ENCODE assay signal across 12 cellular contexts in genomic region chr2:28233070-28233718, GRCh38.
DNase-seq lines count a peak whose midpoint lies in the region; ATAC-seq and TF ChIP-seq lines count a peak whose summit lies in the region.
"Had no signal": no experiment of that assay in that cellular context is flagged by ENCODE, and none has a peak within 500 bp of the region (broad histone marks: within the 10 kb centered on the region; RNA-seq: fewer than 3 reads in every experiment).

No MANE protein-coding gene starts in this region.

- intact Hi-C loops in left ventricle myocardium superior (cut with micrococcal nuclease) = no loop called here

- no peak for TF ChIP-seq EP300 in gastroesophageal sphincter (IDR thresholded peaks at IDR 0.05)

- no peaks in the 10 kb centered on the region for H3K9me3 ChIP-seq in cardiac muscle cell (ENCODE audit: low read depth)
- H3K9me3 ChIP-seq in gastroesophageal sphincter = no peaks in the 10 kb centered on the region

- peak overlapping the region; percentile 78 for H3K27ac Mint-ChIP-seq in mesothelial cell of epicardium
- H3K27ac Mint-ChIP-seq: activated CD4-positive, alpha-beta T cell treated with anti-CD3 and anti-CD28 coated beads, Interleukin-2, amount 10 ng/mL, durations not matched to agents 24 days and 14 days had no signal

- H3K9me3 Mint-ChIP-seq in mesothelial cell of epicardium = no peaks in the 10 kb centered on the region

- H3K4me1 ChIP-seq in cardiac muscle cell (ENCODE audit: low read depth) (peaks cover 15% of the 10 kb centered on the region), gastroesophageal sphincter (peaks cover 0 to 27% (median 0%) of the 10 kb centered on the region in 3 donors)
- H3K4me1 ChIP-seq: parathyroid adenoma had no signal

- peak; percentile 31 to 79 for DNase-seq in cardiac muscle cell (ENCODE audit: low read depth in 1 of 2, low spot score in 1 of 2)
- no peak for DNase-seq in left ventricle myocardium superior
- DNase-seq in astrocyte of the hippocampus (ENCODE audit: low read depth, low spot score) = peak; percentile 75
- no peak for DNase-seq in mesothelial cell of epicardium (ENCODE audit: low spot score in 2 of 2, unreplicated experiment in 2 of 2)
- no peak for DNase-seq in NCI-H524 treated with DMSO at 0.1 percent for 48 hours (lab: John Stamatoyannopoulos, UW)
- no peak for DNase-seq in NCI-H82 (lab: John Stamatoyannopoulos, UW)
- DNase-seq: activated CD4-positive, alpha-beta T cell treated with anti-CD3 and anti-CD28 coated beads, Interleukin-2, amount 10 ng/mL, durations not matched to agents 24 days and 14 days; AML-193; effector CD4-positive, alpha-beta T cell had no signal

- H3K27me3 ChIP-seq in cardiac muscle cell = no peaks in the 10 kb centered on the region
- no peaks in the 10 kb centered on the region for H3K27me3 ChIP-seq in gastroesophageal sphincter

- no peak for TF ChIP-seq CTCF in cardiac muscle cell (IDR thresholded peaks at IDR 0.05; ENCODE audit: low read depth, low read length)
- no peak for TF ChIP-seq CTCF in mesothelial cell of epicardium (IDR thresholded peaks at IDR 0.05; ENCODE audit: unreplicated experiment)
- no peak for TF ChIP-seq CTCF in gastroesophageal sphincter (IDR thresholded peaks at IDR 0.05)

- H3K4me1 Mint-ChIP-seq in mesothelial cell of epicardium = peaks cover 13% of the 10 kb centered on the region

- H3K27me3 Mint-ChIP-seq in mesothelial cell of epicardium (ENCODE audit: low read depth) = no peaks in the 10 kb centered on the region
- H3K27me3 Mint-ChIP-seq: activated CD4-positive, alpha-beta T cell treated with anti-CD3 and anti-CD28 coated beads, Interleukin-2, amount 10 ng/mL, durations not matched to agents 24 days and 14 days had no signal

- no peak for ATAC-seq in left ventricle myocardium superior
- ATAC-seq in gastroesophageal sphincter = no peak
- no peak for ATAC-seq in HG03457 (IDR thresholded peaks at IDR 0.05; ENCODE audit: unreplicated experiment)

- H3K27ac ChIP-seq in cardiac muscle cell (no peak overlapping the region), gastroesophageal sphincter (peak overlapping the region in 1 of 4 donors; percentile 41)
- H3K27ac ChIP-seq: parathyroid adenoma had no signal

- TF ChIP-seq POLR2A in gastroesophageal sphincter (IDR thresholded peaks at IDR 0.05) = no peak

- peaks cover 8% of the 10 kb centered on the region for H3K36me3 Mint-ChIP-seq in mesothelial cell of epicardium

- H3K4me3 ChIP-seq in cardiac muscle cell (no peak overlapping the region), gastroesophageal sphincter (no peak overlapping the region)

- no peak overlapping the region for H3K4me3 Mint-ChIP-seq in mesothelial cell of epicardium
- H3K4me3 Mint-ChIP-seq: activated CD4-positive, alpha-beta T cell treated with anti-CD3 and anti-CD28 coated beads, Interleukin-2, amount 10 ng/mL, durations not matched to agents 24 days and 14 days had no signal

- WGBS in gastroesophageal sphincter (ENCODE audit: low coverage in 1 of 2), 2 donors = 42 to 52% methylated on average over 6 to 7 of the region's 7 CpGs

- H3K36me3 ChIP-seq in cardiac muscle cell (no peaks in the 10 kb centered on the region), gastroesophageal sphincter (peaks cover 0 to 7% of the 10 kb centered on the region in 2 donors)

Comparison
In these comparisons a context has a peak if more than half of its experiments do, and no peak if none do; other contexts are left out.
1. DNase-seq: peak in cardiac muscle cell (2 of 2) and astrocyte of the hippocampus (single experiment); none in left ventricle myocardium superior (single experiment), mesothelial cell of epicardium (0 of 2), NCI-H524 treated with DMSO at 0.1 percent for 48 hours (single experiment) and NCI-H82 (single experiment).